ENCODE assay signal across 21 cellular contexts in the genomic region with DNA sequence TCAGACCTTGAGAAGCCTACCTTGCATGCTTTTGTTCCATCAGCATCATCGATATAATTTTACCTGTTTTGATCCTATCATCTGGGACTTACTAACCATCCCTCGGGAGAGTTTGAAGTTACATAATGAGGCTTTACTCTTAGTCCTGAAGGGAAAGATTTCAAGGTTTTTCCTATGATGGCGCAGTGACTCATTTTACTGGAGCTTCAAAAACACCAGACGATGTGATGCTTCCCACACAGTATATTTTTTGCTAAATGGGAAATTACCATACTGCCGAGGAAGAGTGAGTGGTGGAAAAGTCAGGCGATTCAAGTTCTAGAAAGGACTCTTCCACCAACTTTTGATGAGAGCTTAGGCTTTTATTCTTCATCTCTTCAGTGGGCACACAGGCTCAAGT. TPM values are rescaled to one million over a fixed set of nuclear protein-coding genes. Genes with fewer than 3 reads are reported as not detected.
DNase-seq lines count a peak whose midpoint lies in the region; ATAC-seq and TF ChIP-seq lines count a peak whose summit lies in the region.
"Had no signal": no experiment of that assay in that cellular context is flagged by ENCODE, and none has a peak within 500 bp of the region (broad histone marks: within the 10 kb centered on the region; RNA-seq: fewer than 3 reads in every experiment).

No MANE protein-coding gene starts in this region.

- CTCF ChIA-PET in RWPE1 (lab: Yijun Ruan, JAX), result interaction anchor here (0.6 kb wide), 1 partner anchor 137 kb away, joined by 3 read pairs; no protein-coding TSS in a partner anchor

- POLR2A ChIA-PET in RWPE1 (lab: Yijun Ruan, JAX; ENCODE audit: low non-redundant PET), result no interaction called here

- H3K9ac ChIP-seq in GM23248, result peak overlapping the region; percentile 41

- DNase-seq in GM23248, result peak; percentile 90
- peak; percentile 20 for DNase-seq in RWPE1 (ENCODE audit: low spot score)
- DNase-seq in dedifferentiated amniotic fluid mesenchymal stem cell (ENCODE audit: extremely low spot score), result peak; percentile 34
- peak; percentile 48 for DNase-seq in skeletal muscle cell (ENCODE audit: low read depth)
- no peak for DNase-seq in GF-D8 (lab: John Stamatoyannopoulos, UW)
- no peak for DNase-seq in natural killer cell
- DNase-seq: activated CD4-positive, alpha-beta memory T cell treated with anti-CD3 and anti-CD28 coated beads, Interleukin-2, amount 10 ng/mL, durations not matched to agents 7 days and 5 days; amniotic stem cell; cortex of kidney; DMS 273 treated with DMSO at 0.1 percent for 48 hours; heart left ventricle; islet precursor cell; NCI-H1092 treated with DMSO at 0.1 percent for 48 hours; NCI-H774; SW 1271 had no signal

- 36 to 40% methylated on average over 6 of the region's 6 CpGs for WGBS in GM23248 (ENCODE audit: low coverage in 1 of 2, low lambda C conversion rate in 2 of 2, missing lambda C conversion rate in 2 of 2), 2 experiments

- peaks cover 21% of the 10 kb centered on the region for H3K4me1 ChIP-seq in GM23248 (ENCODE audit: insufficient read depth)
- H3K4me1 ChIP-seq: heart left ventricle had no signal

- in situ Hi-C loops in GM23248 (cut with MboI), result no loop called here

- H3K9me2 ChIP-seq in GM23248 (ENCODE audit: insufficient read depth), result no peaks in the 10 kb centered on the region

- H3K4me3 ChIP-seq in GM23248, result no peak overlapping the region
- H3K4me3 ChIP-seq in skeletal muscle cell (ENCODE audit: low read depth, low read length), result no peak overlapping the region
- H3K4me3 ChIP-seq: heart left ventricle had no signal

- peaks cover 21 to 23% of the 10 kb centered on the region in 2 donors for H3K27me3 Mint-ChIP-seq in natural killer cell (ENCODE audit: low read depth in 2 of 2)

- H3K27me3 ChIP-seq in GM23248 (replicated peaks; ENCODE audit: insufficient read depth), result no peaks in the 10 kb centered on the region
- H3K27me3 ChIP-seq: heart left ventricle had no signal

- H3F3A ChIP-seq in GM23248 (ENCODE audit: insufficient read depth), result peaks cover 58% of the 10 kb centered on the region

- H3K36me3 Mint-ChIP-seq in natural killer cell, result no peaks in the 10 kb centered on the region
- H3K36me3 Mint-ChIP-seq: memory B cell had no signal

- ATAC-seq in natural killer cell (no peak), GM21367 (IDR thresholded peaks at IDR 0.05; ENCODE audit: unreplicated experiment) (no peak)
- ATAC-seq: HCT116, heart left ventricle had no signal

- intact Hi-C loops in natural killer cell (cut with micrococcal nuclease), result no loop called here

- H3K4me1 Mint-ChIP-seq in natural killer cell, result no peaks in the 10 kb centered on the region
- H3K4me1 Mint-ChIP-seq: activated CD4-positive, alpha-beta memory T cell treated with anti-CD3 and anti-CD28 coated beads, Interleukin-2, amount 10 ng/mL, durations not matched to agents 7 days and 5 days; memory B cell had no signal

- no peak overlapping the region for H3K4me3 Mint-ChIP-seq in natural killer cell
- H3K4me3 Mint-ChIP-seq: activated CD4-positive, alpha-beta memory T cell treated with anti-CD3 and anti-CD28 coated beads, Interleukin-2, amount 10 ng/mL, durations not matched to agents 7 days and 5 days; memory B cell; nephron had no signal

- TF ChIP-seq CTCF in RWPE1 (conservative IDR thresholded peaks at IDR 0.05; ENCODE audit: low read depth) (no peak), natural killer cell (IDR thresholded peaks at IDR 0.05) (no peak)

- H2AFZ ChIP-seq in GM23248, result no peak overlapping the region

- H3K36me3 ChIP-seq in GM23248 (ENCODE audit: low read depth), result peaks cover 73% of the 10 kb centered on the region

- no peak overlapping the region for H3K27ac Mint-ChIP-seq in natural killer cell
- H3K27ac Mint-ChIP-seq: activated CD4-positive, alpha-beta memory T cell treated with anti-CD3 and anti-CD28 coated beads, Interleukin-2, amount 10 ng/mL, durations not matched to agents 7 days and 5 days; memory B cell; nephron had no signal

- peak overlapping the region; percentile 75 for H3K27ac ChIP-seq in GM23248
- no peak overlapping the region for H3K27ac ChIP-seq in RWPE1
- H3K27ac ChIP-seq: heart left ventricle had no signal

- no peaks in the 10 kb centered on the region for H3K9me3 Mint-ChIP-seq in natural killer cell
- H3K9me3 Mint-ChIP-seq: activated CD4-positive, alpha-beta memory T cell treated with anti-CD3 and anti-CD28 coated beads, Interleukin-2, amount 10 ng/mL, durations not matched to agents 7 days and 5 days; memory B cell; nephron had no signal

- peak overlapping the region; percentile 45 for H3K4me2 ChIP-seq in GM23248 (ENCODE audit: unreplicated experiment)

- no peaks in the 10 kb centered on the region for H3K79me2 ChIP-seq in GM23248 (ENCODE audit: insufficient read depth)

- no peaks in the 10 kb centered on the region for H3K9me3 ChIP-seq in GM23248 (ENCODE audit: low read depth)
- H3K9me3 ChIP-seq: heart left ventricle had no signal

- no peaks in the 10 kb centered on the region for H4K20me1 ChIP-seq in GM23248 (ENCODE audit: insufficient read depth)

RNA-seq across cellular contexts. Expression of a gene that starts 44.6 kb away (rescaled TPM):
- not detected in 2 replicates for total RNA-seq in GM23248 (2014; rRNA removed; shearing (Covaris generic))
- not detected in 2 replicates for polyA plus RNA-seq in GM23248 (2016; fragmentation: Nextera tagmentation; extraction: Ambion mirVana)
- total RNA-seq in natural killer cell, result not detected
- total RNA-seq: activated CD4-positive, alpha-beta memory T cell treated with anti-CD3 and anti-CD28 coated beads, Interleukin-2, amount 10 ng/mL, durations not matched to agents 7 days and 5 days; epithelial cell of proximal tubule; heart left ventricle had no signal
- polyA plus RNA-seq: BJ, heart left ventricle had no signal

RNA-seq across cellular contexts. Expression of a gene that starts 46.6 kb away (rescaled TPM):
- total RNA-seq in GM23248 (2014; rRNA removed; shearing (Covaris generic)), result 243 and 269 TPM in 2 replicates
- 198 and 200 TPM in 2 replicates for polyA plus RNA-seq in GM23248 (2016; fragmentation: Nextera tagmentation; extraction: Ambion mirVana)
- total RNA-seq in natural killer cell, result not detected
- total RNA-seq: activated CD4-positive, alpha-beta memory T cell treated with anti-CD3 and anti-CD28 coated beads, Interleukin-2, amount 10 ng/mL, durations not matched to agents 7 days and 5 days had no signal

Comparison
In these comparisons a context has a peak if more than half of its experiments do, and no peak if none do; other contexts are left out.
1. DNase-seq: peak in GM23248 (single experiment), RWPE1 (single experiment), dedifferentiated amniotic fluid mesenchymal stem cell (single experiment) and skeletal muscle cell (single experiment); none in GF-D8 (single experiment) and natural killer cell (single experiment).
2. RNA of a gene that starts 46.6 kb away (total RNA-seq): 243 to 269 TPM in GM23248; not detected in natural killer cell; every median in the first group is over 100 times any median in the second.